Comparison of ENCODE assay signal across 8 cellular contexts in the genomic region with DNA sequence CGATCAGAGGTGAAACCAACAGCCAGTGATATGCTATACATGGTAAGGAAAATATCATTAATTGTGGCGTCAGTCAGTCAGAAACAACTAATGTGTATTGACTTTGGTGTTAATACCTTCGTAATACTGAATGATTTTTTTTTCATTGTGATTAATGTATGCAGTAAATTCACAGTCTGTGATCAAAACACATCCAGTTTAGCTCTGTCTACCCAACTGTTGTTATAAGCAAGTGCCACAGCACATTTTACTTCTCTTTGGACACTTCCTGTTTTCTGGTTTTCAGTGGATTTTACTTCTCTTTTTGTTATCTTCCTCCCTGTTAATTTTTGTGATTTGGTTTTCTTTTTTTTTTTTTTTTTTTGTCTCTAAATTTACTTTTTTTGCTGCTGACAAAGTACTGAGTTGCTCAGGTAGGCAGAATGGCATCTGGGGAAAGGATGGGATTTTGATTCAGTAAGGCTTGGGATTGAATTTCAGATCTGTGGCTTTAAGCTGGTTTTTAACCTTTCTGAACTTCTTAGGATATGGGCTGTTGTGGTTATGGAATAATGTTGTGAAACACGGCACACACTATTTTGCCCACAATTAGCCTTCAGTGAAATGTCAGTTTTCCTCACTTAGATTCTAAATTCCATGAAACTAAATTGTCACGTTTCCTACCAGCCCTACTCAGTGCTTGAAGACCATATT. TPM values are rescaled to one million over a fixed set of nuclear protein-coding genes. Genes with fewer than 3 reads are reported as not detected.
DNase-seq lines count a peak whose midpoint lies in the region; ATAC-seq, FAIRE-seq and TF ChIP-seq lines count a peak whose summit lies in the region.

No MANE protein-coding gene starts in this region.

- in situ Hi-C loops in astrocyte of the spinal cord (cut with HindIII; ENCODE audit: low sequenced_read_pairs): no loop called here

- H3K4me3 ChIP-seq in Karpas-422 (ENCODE audit: low read length): peak overlapping the region; percentile 73
- peak overlapping the region; percentile 78 for H3K4me3 ChIP-seq in astrocyte of the spinal cord (ENCODE audit: low read depth, low read length)
- H3K4me3 ChIP-seq in mucosa of descending colon: no peak overlapping the region

- H3K9me2 ChIP-seq in Karpas-422 (replicated peaks; ENCODE audit: insufficient read depth, low read length): no peaks in the 10 kb centered on the region

- peak; percentile 19 for ATAC-seq in GM21717 (IDR thresholded peaks at IDR 0.05; ENCODE audit: unreplicated experiment)
- peak; percentile 37 for ATAC-seq in mucosa of descending colon

- peak overlapping the region; percentile 87 for H3K4me2 ChIP-seq in Karpas-422 (ENCODE audit: low read depth, low read length, poor library complexity, severe bottlenecking)

- H3K9ac ChIP-seq in Karpas-422 (ENCODE audit: low read length): peak overlapping the region; percentile 77

- H4K20me1 ChIP-seq in Karpas-422 (ENCODE audit: insufficient read depth, low read depth, low read length): no peaks in the 10 kb centered on the region

- peaks cover 8% of the 10 kb centered on the region; the same call in 1 of the 2 replicates for H3K36me3 ChIP-seq in Karpas-422 (ENCODE audit: insufficient read depth, low read length)
- no peaks in the 10 kb centered on the region for H3K36me3 ChIP-seq in mucosa of descending colon (ENCODE audit: low read depth)

- intact Hi-C loops in mucosa of descending colon (cut with DNase I, micrococcal nuclease): no loop called here

- peak overlapping the region; percentile 68 for H2AFZ ChIP-seq in Karpas-422 (ENCODE audit: low read length)

- peaks cover 42% of the 10 kb centered on the region for H3K79me2 ChIP-seq in Karpas-422 (ENCODE audit: low read length)

- H3K9me3 ChIP-seq in Karpas-422 (ENCODE audit: low read length): no peaks in the 10 kb centered on the region
- H3K9me3 ChIP-seq in mucosa of descending colon: no peaks in the 10 kb centered on the region

- H3K4me1 ChIP-seq in Karpas-422 (ENCODE audit: low read length) (peaks cover 87% of the 10 kb centered on the region), mucosa of descending colon (ENCODE audit: low read depth) (no peaks in the 10 kb centered on the region)

- TF ChIP-seq CTCF in astrocyte of the spinal cord (IDR thresholded peaks at IDR 0.05; ENCODE audit: low read depth, low read length) (no peak), mucosa of descending colon (IDR thresholded peaks at IDR 0.05) (no peak), D721Med (IDR thresholded peaks at IDR 0.05; ENCODE audit: insufficient read depth, missing control alignments) (no peak)

- DNase-seq in EH (ENCODE audit: low read depth) (peak; percentile 45), Karpas-422 (peak; percentile 76), astrocyte of the spinal cord (ENCODE audit: low read depth, low spot score) (peak; percentile 48), mucosa of descending colon (no peak), UCSD-AML1 (lab: John Stamatoyannopoulos, UW; ENCODE audit: unreplicated experiment) (no peak), D721Med (ENCODE audit: insufficient read length, low spot score) (no peak), GM19239 (ENCODE audit: insufficient read length, low spot score) (no peak)

- FAIRE-seq in D721Med (lab: Jason Lieb, UNC) (no peak), GM19239 (lab: Jason Lieb, UNC) (no peak)

- H3K27ac ChIP-seq in Karpas-422 (ENCODE audit: low read length): peak overlapping the region; percentile 93

- no peaks in the 10 kb centered on the region for H3K27me3 ChIP-seq in Karpas-422 (ENCODE audit: low read length)

RNA-seq across cellular contexts. Expression of a gene that starts 0.6 kb away (rescaled TPM):
- total RNA-seq in Karpas-422 (2014; rRNA removed; shearing (Covaris generic); ENCODE audit: low replicate concordance): 55.0 and 149 TPM in 2 replicates
- 10 to 100 TPM in 2 of 3 donors, 1 to 10 TPM in 1; 3.8 to 20.1 (median 10.1) TPM for total RNA-seq in mucosa of descending colon

RNA-seq across cellular contexts. Expression of a gene that starts 30.2 kb away (rescaled TPM):
- 35.8 and 63.8 TPM in 2 replicates for total RNA-seq in Karpas-422 (2014; rRNA removed; shearing (Covaris generic); ENCODE audit: low replicate concordance)
- 10 to 100 TPM; 34.1 to 48.5 (median 34.8) TPM for total RNA-seq in mucosa of descending colon

Comparison
In these comparisons a context has a peak if more than half of its experiments do, and no peak if none do; other contexts are left out.
1. DNase-seq: peak in EH (single experiment), Karpas-422 (single experiment) and astrocyte of the spinal cord (single experiment); none in mucosa of descending colon (0 of 3), UCSD-AML1 (single experiment), D721Med (single experiment) and GM19239 (single experiment).